12 cellular contexts compared by ENCODE assay signal in genomic region chr3:152769523-152769922, GRCh38.
A peak's percentile ranks its signal among the peaks of the same experiment; 100 is the strongest.
DNase-seq lines count a peak whose midpoint lies in the region; ATAC-seq and TF ChIP-seq lines count a peak whose summit lies in the region.
"Had no signal": no experiment of that assay in that cellular context is flagged by ENCODE, and none has a peak within 500 bp of the region (broad histone marks: within the 10 kb centered on the region; RNA-seq: fewer than 3 reads in every experiment).

No MANE protein-coding gene starts in this region.

- in situ Hi-C loops in GM23248 (cut with MboI) = no loop called here

- no peaks in the 10 kb centered on the region for H3K27me3 ChIP-seq in GM23248 (replicated peaks; ENCODE audit: insufficient read depth)
- H3K27me3 ChIP-seq in lower lobe of right lung (ENCODE audit: low read depth) = no peaks in the 10 kb centered on the region
- H3K27me3 ChIP-seq in neural progenitor cell = no peaks in the 10 kb centered on the region

- H3K27ac Mint-ChIP-seq in neural progenitor cell = no peak overlapping the region
- H3K27ac Mint-ChIP-seq: nephron progenitor cell had no signal

- peaks cover 7% of the 10 kb centered on the region for H3K9me3 Mint-ChIP-seq in neural progenitor cell

- no peak for TF ChIP-seq CTCF in lower lobe of right lung (IDR thresholded peaks at IDR 0.05)
- TF ChIP-seq CTCF in neural progenitor cell (IDR thresholded peaks at IDR 0.05) = no peak

- H3K9me3 ChIP-seq in GM23248 (ENCODE audit: low read depth) (no peaks in the 10 kb centered on the region), lower lobe of right lung (no peaks in the 10 kb centered on the region), neural progenitor cell (ENCODE audit: low read depth) (no peaks in the 10 kb centered on the region)

- H4K20me1 ChIP-seq in GM23248 (ENCODE audit: insufficient read depth) = no peaks in the 10 kb centered on the region
- no peaks in the 10 kb centered on the region for H4K20me1 ChIP-seq in neural progenitor cell (ENCODE audit: low read depth)

- H3K27ac ChIP-seq in GM23248 (no peak overlapping the region), lower lobe of right lung (no peak overlapping the region), neural progenitor cell (no peak overlapping the region)

- no peaks in the 10 kb centered on the region for H3K36me3 Mint-ChIP-seq in neural progenitor cell

- peaks cover 4% of the 10 kb centered on the region for H3K27me3 Mint-ChIP-seq in neural progenitor cell (ENCODE audit: insufficient read depth, low read depth)

- intact Hi-C loops in lower lobe of right lung (cut with DNase I) = no loop called here

- no peak overlapping the region for H3K4me3 ChIP-seq in GM23248
- H3K4me3 ChIP-seq in lower lobe of right lung = no peak overlapping the region
- H3K4me3 ChIP-seq in neural progenitor cell = no peak overlapping the region

- H3F3A ChIP-seq in GM23248 (ENCODE audit: insufficient read depth) (no peaks in the 10 kb centered on the region), neural progenitor cell (ENCODE audit: low read depth) (no peaks in the 10 kb centered on the region)

- H3K4me2 ChIP-seq in GM23248 (ENCODE audit: unreplicated experiment) (no peak overlapping the region), neural progenitor cell (no peak overlapping the region)

- H3K79me2 ChIP-seq in GM23248 (ENCODE audit: insufficient read depth) (no peaks in the 10 kb centered on the region), neural progenitor cell (ENCODE audit: low read depth) (no peaks in the 10 kb centered on the region)

- no peaks in the 10 kb centered on the region for H3K4me1 Mint-ChIP-seq in neural progenitor cell
- H3K4me1 Mint-ChIP-seq: nephron progenitor cell had no signal

- no peak overlapping the region for H3K4me3 Mint-ChIP-seq in neural progenitor cell
- H3K4me3 Mint-ChIP-seq: nephron progenitor cell had no signal

- DNase-seq in GM23248 (peak; percentile 2), lower lobe of right lung (no peak), DMS79 (lab: John Stamatoyannopoulos, UW) (no peak), T-helper 2 cell (no peak), neural progenitor cell (ENCODE audit: low spot score) (no peak)
- DNase-seq: activated CD4-positive, alpha-beta T cell treated with anti-CD3 and anti-CD28 coated beads, Interleukin-2, amount 50 U/mL, for 4 hours; DMS53; islet precursor cell; NCI-H510A; nephron progenitor cell had no signal

- H3K9ac ChIP-seq in GM23248 = no peak overlapping the region
- H3K9ac ChIP-seq in neural progenitor cell = no peak overlapping the region

- H3K9me2 ChIP-seq in GM23248 (ENCODE audit: insufficient read depth) = no peaks in the 10 kb centered on the region

- H3K36me3 ChIP-seq in GM23248 (ENCODE audit: low read depth) = no peaks in the 10 kb centered on the region
- no peaks in the 10 kb centered on the region for H3K36me3 ChIP-seq in lower lobe of right lung
- no peaks in the 10 kb centered on the region for H3K36me3 ChIP-seq in neural progenitor cell

- no peak overlapping the region for H2AFZ ChIP-seq in GM23248
- H2AFZ ChIP-seq in neural progenitor cell (replicated peaks) = no peak overlapping the region

- no peaks in the 10 kb centered on the region for H3K4me1 ChIP-seq in GM23248 (ENCODE audit: insufficient read depth)
- H3K4me1 ChIP-seq in lower lobe of right lung = no peaks in the 10 kb centered on the region
- peaks cover 7% of the 10 kb centered on the region for H3K4me1 ChIP-seq in neural progenitor cell

- ATAC-seq in GM18907 (IDR thresholded peaks at IDR 0.05; ENCODE audit: unreplicated experiment) = peak; percentile 80
- peak; percentile 82 for ATAC-seq in HG03460 (IDR thresholded peaks at IDR 0.05; ENCODE audit: unreplicated experiment)
- peak; percentile 23 to 48 for ATAC-seq in lower lobe of right lung
